Comparison of ENCODE assay signal across 14 cellular contexts in genomic region chr17:75555679-75556153, GRCh38. TPM values are rescaled to one million over a fixed set of nuclear protein-coding genes. Genes with fewer than 3 reads are reported as not detected.
"Had no signal": no experiment of that assay in that cellular context is flagged by ENCODE, and none has a peak within 500 bp of the region (broad histone marks: within the 10 kb centered on the region; RNA-seq: fewer than 3 reads in every experiment).

No MANE protein-coding gene starts in this region.

- H3K27me3 ChIP-seq: esophagus muscularis mucosa, tibial artery had no signal

- DNase-seq: activated CD4-positive, alpha-beta T cell treated with anti-CD3 and anti-CD28 coated beads, Interleukin-2, amount 50 U/mL, for 1 hour; activated CD4-positive, CD25-positive, alpha-beta regulatory T cell; activated effector memory CD4-positive, alpha-beta T cell treated with Interleukin-2 at 50 U/mL for 16 hours; activated naive CD8-positive, alpha-beta T cell treated with anti-CD3 and anti-CD28 coated beads, Interleukin-2, amount 10 ng/mL, durations not matched to agents 7 days and 5 days; activated T-cell treated with anti-CD3 and anti-CD28 coated beads, Interleukin-2, amount 50 U/mL, for 1 hour; aorta; glutamatergic neuron; immature natural killer cell; retina; T-helper 2 cell; tibial artery had no signal

- H3K27ac Mint-ChIP-seq: activated naive CD8-positive, alpha-beta T cell treated with anti-CD3 and anti-CD28 coated beads, Interleukin-2, amount 10 ng/mL, durations not matched to agents 7 days and 5 days; immature natural killer cell had no signal

- H3K9me3 Mint-ChIP-seq: activated naive CD8-positive, alpha-beta T cell treated with anti-CD3 and anti-CD28 coated beads, Interleukin-2, amount 10 ng/mL, durations not matched to agents 7 days and 5 days; immature natural killer cell had no signal

- H3K9me3 ChIP-seq: esophagus muscularis mucosa, tibial artery had no signal

- H3K36me3 Mint-ChIP-seq: activated naive CD8-positive, alpha-beta T cell treated with anti-CD3 and anti-CD28 coated beads, Interleukin-2, amount 10 ng/mL, durations not matched to agents 7 days and 5 days had no signal

- FAIRE-seq: bronchial epithelial cell had no signal

- H3K27ac ChIP-seq: esophagus muscularis mucosa, skin epidermis, tibial artery had no signal

- H3K36me3 ChIP-seq: esophagus muscularis mucosa, tibial artery had no signal

- H3K4me3 ChIP-seq: esophagus muscularis mucosa, skin epidermis, tibial artery had no signal

- H3K27me3 Mint-ChIP-seq: activated naive CD8-positive, alpha-beta T cell treated with anti-CD3 and anti-CD28 coated beads, Interleukin-2, amount 10 ng/mL, durations not matched to agents 7 days and 5 days had no signal

- H3K4me1 Mint-ChIP-seq: activated naive CD8-positive, alpha-beta T cell treated with anti-CD3 and anti-CD28 coated beads, Interleukin-2, amount 10 ng/mL, durations not matched to agents 7 days and 5 days had no signal

- H3K4me3 Mint-ChIP-seq: activated naive CD8-positive, alpha-beta T cell treated with anti-CD3 and anti-CD28 coated beads, Interleukin-2, amount 10 ng/mL, durations not matched to agents 7 days and 5 days; immature natural killer cell had no signal

RNA-seq across cellular contexts. Expression of gene CASKIN2, which starts 40.4 kb away (rescaled TPM):
- polyA plus RNA-seq: immature natural killer cell had no signal
